Comparison of ENCODE assay signal across 13 cellular contexts in genomic region chr1:239761509-239761908, GRCh38.
DNase-seq lines count a peak whose midpoint lies in the region.
"Had no signal": no experiment of that assay in that cellular context is flagged by ENCODE, and none has a peak within 500 bp of the region (broad histone marks: within the 10 kb centered on the region; RNA-seq: fewer than 3 reads in every experiment).

No MANE protein-coding gene starts in this region.

- H4K8ac ChIP-seq in mesendoderm (ENCODE audit: low read depth, low read length), result no peak overlapping the region

- DNase-seq in NCI-H82 (lab: John Stamatoyannopoulos, UW) (peak; percentile 18), NCI-H82 treated with DMSO at 0.1 percent for 48 hours (lab: John Stamatoyannopoulos, UW; ENCODE audit: unreplicated experiment) (no peak), SK-N-DZ (ENCODE audit: low spot score) (peak; percentile 5), mesendoderm (peak; percentile 13), pons (ENCODE audit: low spot score) (no peak), NCI-H2171 (lab: John Stamatoyannopoulos, UW) (no peak)
- no peak for DNase-seq in activated CD4-positive, alpha-beta T cell treated with anti-CD3 and anti-CD28 coated beads, Interleukin-2, amount 50 U/mL, for 1 hour
- DNase-seq: AML-193; Caco-2; CD4-positive, alpha-beta T cell had no signal

- H3K4me2 ChIP-seq in mesendoderm (ENCODE audit: low read length), result no peak overlapping the region
- H3K4me2 ChIP-seq: A549 had no signal

- no peaks in the 10 kb centered on the region for H3K27me3 ChIP-seq in mesendoderm (ENCODE audit: insufficient read depth, low read length, poor library complexity)

- H4K5ac ChIP-seq in mesendoderm (ENCODE audit: low read length), result no peak overlapping the region

- H2BK120ac ChIP-seq in mesendoderm (ENCODE audit: low read depth, low read length), result no peak overlapping the region

- no peak overlapping the region for H3K27ac ChIP-seq in mesendoderm (ENCODE audit: low read depth, low read length)
- H3K27ac ChIP-seq: 22Rv1, A549, C4-2B had no signal

- no peak overlapping the region for H3K4ac ChIP-seq in mesendoderm (ENCODE audit: low read depth, low read length)

- no peak overlapping the region for H3K23ac ChIP-seq in mesendoderm (ENCODE audit: low read length)

- no peaks in the 10 kb centered on the region for H3K79me2 ChIP-seq in mesendoderm (ENCODE audit: control insufficient read depth, insufficient read depth, low read length)

- H3K4me3 ChIP-seq in mesendoderm (ENCODE audit: low read length), result no peak overlapping the region
- H3K4me3 ChIP-seq: A549 had no signal

- no peaks in the 10 kb centered on the region for H3K79me1 ChIP-seq in mesendoderm (ENCODE audit: low read length)

- WGBS in mesendoderm (ENCODE audit: extremely low coverage, insufficient coverage, low lambda C conversion rate), result no CpG with 5 or more reads among the region's 8 CpGs

- H2BK5ac ChIP-seq in mesendoderm (ENCODE audit: low read length), result no peak overlapping the region

- no peak overlapping the region for H3K18ac ChIP-seq in mesendoderm (ENCODE audit: low read length)

- H3K4me1 ChIP-seq in mesendoderm (ENCODE audit: control insufficient read depth, low read depth, low read length), result no peaks in the 10 kb centered on the region
- H3K4me1 ChIP-seq: A549, Caco-2 had no signal

- no peak overlapping the region for H2AK5ac ChIP-seq in mesendoderm (ENCODE audit: low read length)

- H2BK15ac ChIP-seq in mesendoderm (replicated peaks; ENCODE audit: low read depth), result no peak overlapping the region

- H3K56ac ChIP-seq in mesendoderm (ENCODE audit: low read length), result no peak overlapping the region

- H3K36me3 ChIP-seq in mesendoderm (ENCODE audit: control insufficient read depth, insufficient read depth, low read length), result no peaks in the 10 kb centered on the region

- H3K9ac ChIP-seq in mesendoderm (ENCODE audit: low read length), result no peak overlapping the region

Comparison
In these comparisons a context has a peak if more than half of its experiments do, and no peak if none do; other contexts are left out.
1. DNase-seq: peak in NCI-H82 (single experiment), SK-N-DZ (single experiment) and mesendoderm (single experiment); none in NCI-H82 treated with DMSO at 0.1 percent for 48 hours (single experiment), activated CD4-positive, alpha-beta T cell treated with anti-CD3 and anti-CD28 coated beads, Interleukin-2, amount 50 U/mL, for 1 hour (single experiment), pons (single experiment) and NCI-H2171 (single experiment).